18 cellular contexts compared by ENCODE assay signal in the genomic region with DNA sequence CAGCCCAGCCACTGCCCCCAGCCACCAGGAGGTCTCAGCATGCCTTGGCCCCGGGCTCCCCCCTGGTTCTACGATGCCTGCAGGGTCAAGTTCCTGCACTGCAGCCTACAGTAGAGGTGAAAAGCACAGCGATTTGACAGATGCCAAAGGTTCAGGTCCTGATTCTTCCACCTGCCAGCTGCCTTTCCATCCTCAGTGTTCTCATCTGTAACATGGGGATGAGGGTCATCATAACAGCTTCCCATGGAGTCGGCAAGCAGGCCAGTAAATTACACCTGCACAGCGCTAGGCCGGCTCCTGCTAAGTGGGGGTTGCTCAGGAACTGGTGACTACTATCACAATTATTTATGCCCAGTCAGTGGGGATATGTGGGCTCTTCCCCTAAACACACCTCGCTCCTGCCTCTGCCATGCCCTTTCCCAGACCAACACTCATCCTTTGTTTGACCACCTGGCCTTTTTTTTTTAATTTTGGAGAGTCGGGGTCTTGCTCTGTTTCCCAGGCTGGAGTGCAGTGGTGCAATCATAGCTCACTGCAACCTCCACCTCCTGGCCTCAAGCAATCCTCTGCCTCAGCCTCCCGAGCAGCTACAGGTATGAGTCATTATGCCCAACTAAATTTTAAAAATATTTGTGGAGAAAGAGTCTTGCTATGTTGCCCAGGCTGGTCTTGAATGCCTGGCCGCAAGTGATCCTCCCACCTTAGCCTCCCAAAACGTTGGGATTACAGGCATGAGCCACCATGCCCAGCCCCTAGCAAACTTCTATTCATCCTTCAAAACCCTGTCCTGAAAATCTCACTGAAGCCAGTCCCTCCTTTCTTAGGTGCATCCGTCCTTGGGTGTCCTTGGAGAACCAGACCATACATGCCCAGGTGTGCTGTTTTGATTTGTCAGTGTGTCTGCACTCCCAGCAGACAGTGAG. TPM values are rescaled to one million over a fixed set of nuclear protein-coding genes. Genes with fewer than 3 reads are reported as not detected.
DNase-seq lines count a peak whose midpoint lies in the region; ATAC-seq and TF ChIP-seq lines count a peak whose summit lies in the region.
"Had no signal": no experiment of that assay in that cellular context is flagged by ENCODE, and none has a peak within 500 bp of the region (broad histone marks: within the 10 kb centered on the region; RNA-seq: fewer than 3 reads in every experiment).

No MANE protein-coding gene starts in this region.

- DNase-seq in activated naive CD4-positive, alpha-beta T cell treated with anti-CD3 and anti-CD28 coated beads, Interleukin-2, amount 50 U/mL, for 72 hours (ENCODE audit: low spot score in 2 of 2), result no peak
- no peak for DNase-seq in activated naive CD4-positive, alpha-beta T cell treated with anti-CD3 and anti-CD28 coated beads, Interleukin-2, amount 50 U/mL, for 16 hours
- DNase-seq in esophagus muscularis mucosa (ENCODE audit: extremely low spot score) (no peak), neuronal stem cell (ENCODE audit: low spot score) (no peak), tibial artery (no peak), colonic mucosa (no peak)
- no peak for DNase-seq in stimulated activated naive CD4-positive, alpha-beta T cell (lab: John Stamatoyannopoulos, UW)
- DNase-seq in activated effector memory CD4-positive, alpha-beta T cell treated with anti-CD3 and anti-CD28 coated beads, Interleukin-2, amount 50 U/mL, for 16 hours, result no peak
- DNase-seq: 8988T; activated CD4-positive, alpha-beta T cell treated with anti-CD3 and anti-CD28 coated beads for 48 hours; activated gamma-delta T cell; C1 segment of cervical spinal cord; GOT3; NCI-H1048; NCI-H2107; NCI-H526; stimulated activated CD4-positive, alpha-beta T cell treated with anti-CD3 and anti-CD28 coated beads, Interleukin-4, amount 100 ng/mL, for 1 hour; thyroid gland had no signal

- H3K36me3 Mint-ChIP-seq in activated naive CD4-positive, alpha-beta T cell treated with anti-CD3 and anti-CD28 coated beads, Interleukin-2, amount 50 U/mL, for 72 hours, result peaks cover 23 to 40% of the 10 kb centered on the region in 2 donors

- intact Hi-C loops in esophagus muscularis mucosa (cut with DNase I) (no loop called here), tibial artery (cut with DNase I; ENCODE audit: low total_unique reads) (no loop called here), colonic mucosa (cut with DNase I) (no loop called here)

- peak overlapping the region; percentile 36 to 41 for H3K27ac Mint-ChIP-seq in activated naive CD4-positive, alpha-beta T cell treated with anti-CD3 and anti-CD28 coated beads, Interleukin-2, amount 50 U/mL, for 72 hours

- no peak overlapping the region for H2BK5ac ChIP-seq in neuronal stem cell (ENCODE audit: low read length)

- no peak overlapping the region for H2AFZ ChIP-seq in neuronal stem cell (ENCODE audit: low read length)

- H3K9me3 ChIP-seq in esophagus muscularis mucosa (peaks cover 0 to 8% (median 6%) of the 10 kb centered on the region in 4 donors), neuronal stem cell (replicated peaks in 1 of 2; ENCODE audit: control insufficient read depth in 2 of 2, insufficient read depth in 1 of 2, low read depth in 1 of 2, low read length in 2 of 2) (peaks cover 0 to 10% of the 10 kb centered on the region in 2 donors), tibial artery (peaks cover 0 to 7% (median 3%) of the 10 kb centered on the region in 3 donors), colonic mucosa (peaks cover 3% of the 10 kb centered on the region)
- H3K9me3 ChIP-seq: thyroid gland had no signal

- H3K23ac ChIP-seq in neuronal stem cell (ENCODE audit: low read depth, low read length, poor library complexity), result peak overlapping the region; percentile 39

- H3K14ac ChIP-seq in neuronal stem cell (ENCODE audit: low read length), result no peak overlapping the region

- no peak overlapping the region for H4K8ac ChIP-seq in neuronal stem cell (ENCODE audit: low read depth, low read length)

- ATAC-seq in activated naive CD4-positive, alpha-beta T cell treated with anti-CD3 and anti-CD28 coated beads, Interleukin-2, amount 50 U/mL, for 72 hours, result no peak

- no peak overlapping the region for H3K18ac ChIP-seq in neuronal stem cell (ENCODE audit: low read length)

- WGBS in esophagus muscularis mucosa, result 84% methylated on average over 12 of the region's 12 CpGs
- WGBS in neuronal stem cell (ENCODE audit: extremely low coverage in 2 of 2, insufficient read length in 2 of 2, insufficient replicate concordance in 1 of 2), 2 donors, result no CpG with 5 or more reads among the region's 12 CpGs

- no peak overlapping the region for H2AK5ac ChIP-seq in neuronal stem cell (ENCODE audit: low read depth, low read length)

- no peaks in the 10 kb centered on the region for H3K27me3 ChIP-seq in esophagus muscularis mucosa
- no peaks in the 10 kb centered on the region for H3K27me3 ChIP-seq in neuronal stem cell (ENCODE audit: control insufficient read depth in 3 of 3, insufficient read depth in 3 of 3, low read depth in 1 of 3, low read length in 3 of 3)
- H3K27me3 ChIP-seq in tibial artery, result no peaks in the 10 kb centered on the region
- no peaks in the 10 kb centered on the region for H3K27me3 ChIP-seq in colonic mucosa
- H3K27me3 ChIP-seq: thyroid gland had no signal

- H3K36me3 ChIP-seq in esophagus muscularis mucosa (peaks cover 0 to 60% (median 2%) of the 10 kb centered on the region in 4 donors), neuronal stem cell (replicated peaks in 1 of 2; ENCODE audit: control insufficient read depth in 2 of 2, insufficient read depth in 2 of 2, low read length in 2 of 2) (no peaks in the 10 kb centered on the region), tibial artery (peaks cover 0 to 18% (median 10%) of the 10 kb centered on the region in 3 donors), colonic mucosa (no peaks in the 10 kb centered on the region)
- H3K36me3 ChIP-seq: thyroid gland had no signal

- peak overlapping the region; percentile 31 for H2BK12ac ChIP-seq in neuronal stem cell (ENCODE audit: low read length)

- no peak overlapping the region for H2BK120ac ChIP-seq in neuronal stem cell (ENCODE audit: low read depth, low read length)

- no peak overlapping the region for H3K4me2 ChIP-seq in neuronal stem cell (ENCODE audit: insufficient read depth, low read length, poor library complexity, severe bottlenecking)

- H3K9me3 Mint-ChIP-seq in activated naive CD4-positive, alpha-beta T cell treated with anti-CD3 and anti-CD28 coated beads, Interleukin-2, amount 50 U/mL, for 72 hours, result peaks cover 9 to 16% of the 10 kb centered on the region in 2 donors

- H3K9ac ChIP-seq in neuronal stem cell (ENCODE audit: low read depth, low read length, poor library complexity) (no peak overlapping the region), colonic mucosa (ENCODE audit: low read depth in 2 of 2, low read length in 2 of 2) (no peak overlapping the region)

- no peak overlapping the region for H4K91ac ChIP-seq in neuronal stem cell (ENCODE audit: low read depth, low read length, poor library complexity)

- H3K79me1 ChIP-seq in neuronal stem cell (ENCODE audit: low read depth, low read length), result no peaks in the 10 kb centered on the region

- no peak overlapping the region for H2BK15ac ChIP-seq in neuronal stem cell (ENCODE audit: low read length)

- H3K4me1 ChIP-seq in esophagus muscularis mucosa, result peaks cover 26 to 59% (median 49%) of the 10 kb centered on the region in 4 donors
- H3K4me1 ChIP-seq in neuronal stem cell (ENCODE audit: control insufficient read depth in 2 of 2, insufficient read depth in 1 of 2, low read depth in 1 of 2, low read length in 2 of 2), result peaks cover 6 to 8% of the 10 kb centered on the region in 2 donors
- peaks cover 0 to 52% (median 32%) of the 10 kb centered on the region in 4 donors for H3K4me1 ChIP-seq in tibial artery
- H3K4me1 ChIP-seq in colonic mucosa, result no peaks in the 10 kb centered on the region

- TF ChIP-seq EP300 in esophagus muscularis mucosa (IDR thresholded peaks at IDR 0.05), result no peak

- H3K4me3 ChIP-seq in esophagus muscularis mucosa (peak overlapping the region in 2 of 4 donors; percentile 17 to 27), neuronal stem cell (ENCODE audit: low read length in 2 of 2) (no peak overlapping the region), tibial artery (no peak overlapping the region), colonic mucosa (no peak overlapping the region)
- H3K4me3 ChIP-seq: thyroid gland had no signal

- H3K27ac ChIP-seq in esophagus muscularis mucosa (replicated peaks in 1 of 4), result peak overlapping the region in 3 of 4 donors; percentile 66 to 75 (median 68)
- H3K27ac ChIP-seq in neuronal stem cell (replicated peaks; ENCODE audit: low read length), result no peak overlapping the region
- peak overlapping the region; percentile 70 to 72 for H3K27ac ChIP-seq in tibial artery
- H3K27ac ChIP-seq in colonic mucosa, result no peak overlapping the region

- TF ChIP-seq CTCF in esophagus muscularis mucosa (IDR thresholded peaks at IDR 0.05), result no peak
- TF ChIP-seq CTCF in tibial artery (IDR thresholded peaks at IDR 0.05), result no peak
- TF ChIP-seq CTCF in colonic mucosa (IDR thresholded peaks at IDR 0.05), result no peak

- no peak for TF ChIP-seq POLR2A in esophagus muscularis mucosa (IDR thresholded peaks at IDR 0.05; ENCODE audit: low read depth)

- no peak overlapping the region for H3K4ac ChIP-seq in neuronal stem cell (ENCODE audit: low read length)

RNA-seq across cellular contexts. Expression of a gene that starts 6.4 kb away (rescaled TPM):
- total RNA-seq in activated naive CD4-positive, alpha-beta T cell treated with anti-CD3 and anti-CD28 coated beads, Interleukin-2, amount 50 U/mL, for 72 hours, result 10 to 100 TPM; 12.9 to 24.1 TPM
- total RNA-seq in esophagus muscularis mucosa (10 to 100 TPM; 36.5 to 91.2 (median 78.3) TPM), colonic mucosa (10 to 100 TPM; 15.4 to 34.5 TPM)
- 0.11 TPM for polyA plus RNA-seq in neuronal stem cell (2013, experiment 1 of 2)
- 0.10 TPM for polyA plus RNA-seq in neuronal stem cell (2013, experiment 2 of 2)

RNA-seq across cellular contexts. Expression of a gene that starts 29.4 kb away (rescaled TPM):
- total RNA-seq in activated naive CD4-positive, alpha-beta T cell treated with anti-CD3 and anti-CD28 coated beads, Interleukin-2, amount 50 U/mL, for 72 hours, result 10 to 100 TPM; 19.0 to 31.3 TPM
- total RNA-seq in esophagus muscularis mucosa (10 to 100 TPM; 37.4 to 75.0 (median 56.0) TPM), colonic mucosa (100 to 1,000 TPM; 159 to 166 TPM)
- 36.1 TPM for polyA plus RNA-seq in neuronal stem cell (2013, experiment 1 of 2)
- polyA plus RNA-seq in neuronal stem cell (2013, experiment 2 of 2), result 36.6 TPM

RNA-seq across cellular contexts. Expression of a gene that starts 45.4 kb away (rescaled TPM):
- total RNA-seq in activated naive CD4-positive, alpha-beta T cell treated with anti-CD3 and anti-CD28 coated beads, Interleukin-2, amount 50 U/mL, for 72 hours, result 10 to 100 TPM; 64.8 to 73.8 TPM
- total RNA-seq in esophagus muscularis mucosa, result 10 to 100 TPM; 36.1 to 56.3 (median 50.1) TPM
- 30.2 TPM for polyA plus RNA-seq in neuronal stem cell (2013, experiment 1 of 2)
- polyA plus RNA-seq in neuronal stem cell (2013, experiment 2 of 2), result 32.1 TPM
- total RNA-seq in colonic mucosa, result 10 to 100 TPM; 31.6 to 55.1 TPM

RNA-seq across cellular contexts. Expression of a gene that starts 51.3 kb away (rescaled TPM):
- total RNA-seq in activated naive CD4-positive, alpha-beta T cell treated with anti-CD3 and anti-CD28 coated beads, Interleukin-2, amount 50 U/mL, for 72 hours, result 10 to 100 TPM; 55.2 to 56.1 TPM
- 100 to 1,000 TPM in 3 of 4 donors, 10 to 100 TPM in 1; 95.9 to 169 (median 125) TPM for total RNA-seq in esophagus muscularis mucosa
- polyA plus RNA-seq in neuronal stem cell (2013, experiment 1 of 2), result 31.0 TPM
- 30.5 TPM for polyA plus RNA-seq in neuronal stem cell (2013, experiment 2 of 2)
- 100 to 1,000 TPM; 251 to 279 TPM for total RNA-seq in colonic mucosa

Comparison
In these comparisons a context has a peak if more than half of its experiments do, and no peak if none do; other contexts are left out.
1. H3K27ac ChIP-seq: peak in esophagus muscularis mucosa (3 of 4) and tibial artery (2 of 2); none in neuronal stem cell (single experiment) and colonic mucosa (single experiment).